Comparison of ENCODE assay signal across 19 cellular contexts in the genomic region with DNA sequence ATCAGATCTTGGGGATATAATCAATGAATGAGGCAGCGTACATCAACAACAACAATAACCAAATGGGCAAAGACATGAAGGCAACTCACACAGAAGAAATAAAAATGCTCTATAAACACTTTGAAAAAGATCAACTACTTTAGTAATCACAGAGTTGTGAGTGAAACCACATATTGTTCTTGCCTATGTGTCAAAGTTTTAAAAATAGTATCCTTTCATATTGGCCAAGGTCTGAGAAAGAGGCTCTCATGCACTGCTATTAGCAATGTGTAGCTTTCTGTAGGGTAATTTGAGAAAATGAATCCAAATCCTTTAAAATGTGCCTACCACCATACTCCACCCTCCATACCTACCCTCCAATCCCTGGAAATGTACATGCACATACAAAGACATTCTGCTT. TPM values are rescaled to one million over a fixed set of nuclear protein-coding genes. Genes with fewer than 3 reads are reported as not detected.
DNase-seq lines count a peak whose midpoint lies in the region; ATAC-seq, FAIRE-seq and TF ChIP-seq lines count a peak whose summit lies in the region.
"Had no signal": no experiment of that assay in that cellular context is flagged by ENCODE, and none has a peak within 500 bp of the region (broad histone marks: within the 10 kb centered on the region; RNA-seq: fewer than 3 reads in every experiment).

No MANE protein-coding gene starts in this region.

- H3K79me2 ChIP-seq in astrocyte (ENCODE audit: insufficient read depth, low read length): no peaks in the 10 kb centered on the region

- H2AFZ ChIP-seq in astrocyte (ENCODE audit: low read depth, low read length): no peak overlapping the region

- no peaks in the 10 kb centered on the region for H3K36me3 Mint-ChIP-seq in natural killer cell
- H3K36me3 Mint-ChIP-seq in natural killer cell treated with Interleukin-12 subunit alpha and Interleukin-12 subunit beta and Interleukin-15 and Interleukin-18, amount 100 ng/mL, for 72 hours: peaks cover 5% of the 10 kb centered on the region
- peaks cover under 1% of the 10 kb centered on the region for H3K36me3 Mint-ChIP-seq in astrocyte (ENCODE audit: low read depth, unreplicated experiment)

- ATAC-seq in natural killer cell (peak in 2 of 3 donors; percentile 41 to 48), HG02884 (IDR thresholded peaks at IDR 0.05; ENCODE audit: unreplicated experiment) (peak; percentile 43), upper lobe of left lung (ENCODE audit: low FRiP score in 2 of 2) (no peak), GM18517 (IDR thresholded peaks at IDR 0.05; ENCODE audit: unreplicated experiment) (no peak)
- ATAC-seq in natural killer cell treated with Interleukin-12 subunit alpha and Interleukin-12 subunit beta and Interleukin-15 and Interleukin-18, amount 100 ng/mL, for 72 hours: no peak
- ATAC-seq: A549 had no signal

- TF ChIP-seq CTCF in natural killer cell (IDR thresholded peaks at IDR 0.05): no peak
- TF ChIP-seq CTCF in astrocyte (IDR thresholded peaks at IDR 0.05; ENCODE audit: insufficient read depth, low read depth, low read length): no peak
- TF ChIP-seq CTCF in upper lobe of left lung (IDR thresholded peaks at IDR 0.05): no peak

- H3K27ac Mint-ChIP-seq in natural killer cell (peak overlapping the region; percentile 37 to 59), astrocyte (ENCODE audit: unreplicated experiment) (no peak overlapping the region)
- peak overlapping the region in 1 of 2 donors; percentile 1 for H3K27ac Mint-ChIP-seq in natural killer cell treated with Interleukin-12 subunit alpha and Interleukin-12 subunit beta and Interleukin-15 and Interleukin-18, amount 100 ng/mL, for 72 hours

- H3K36me3 ChIP-seq in astrocyte (ENCODE audit: insufficient read depth, low read length): peaks cover 3% of the 10 kb centered on the region
- peaks cover 0 to 4% (median 2%) of the 10 kb centered on the region in 4 donors for H3K36me3 ChIP-seq in upper lobe of left lung
- H3K36me3 ChIP-seq: ascending aorta, thoracic aorta had no signal

- H3K27ac ChIP-seq in astrocyte (ENCODE audit: low read depth, low read length) (no peak overlapping the region), upper lobe of left lung (no peak overlapping the region)
- H3K27ac ChIP-seq: ascending aorta, C4-2B, thoracic aorta had no signal

- H3K4me1 Mint-ChIP-seq in natural killer cell: peaks cover 31 to 33% of the 10 kb centered on the region in 2 donors
- H3K4me1 Mint-ChIP-seq in natural killer cell treated with Interleukin-12 subunit alpha and Interleukin-12 subunit beta and Interleukin-15 and Interleukin-18, amount 100 ng/mL, for 72 hours (ENCODE audit: low read depth in 2 of 2): peaks cover 15 to 28% of the 10 kb centered on the region in 2 donors
- H3K4me1 Mint-ChIP-seq in astrocyte (ENCODE audit: low read depth, unreplicated experiment): peaks cover 19% of the 10 kb centered on the region

- TF ChIP-seq POLR2A in upper lobe of left lung (IDR thresholded peaks at IDR 0.05): no peak

- H3K9me3 ChIP-seq in astrocyte (ENCODE audit: insufficient read depth, low read depth, low read length) (no peaks in the 10 kb centered on the region), upper lobe of left lung (no peaks in the 10 kb centered on the region)
- H3K9me3 ChIP-seq: A549, ascending aorta, thoracic aorta had no signal

- H3K27me3 Mint-ChIP-seq in natural killer cell (ENCODE audit: low read depth in 2 of 2): no peaks in the 10 kb centered on the region
- H3K27me3 Mint-ChIP-seq in natural killer cell treated with Interleukin-12 subunit alpha and Interleukin-12 subunit beta and Interleukin-15 and Interleukin-18, amount 100 ng/mL, for 72 hours: no peaks in the 10 kb centered on the region
- no peaks in the 10 kb centered on the region for H3K27me3 Mint-ChIP-seq in astrocyte (ENCODE audit: low read depth, unreplicated experiment)

- H3K27me3 ChIP-seq in astrocyte (ENCODE audit: insufficient read depth, low read length): no peaks in the 10 kb centered on the region
- H3K27me3 ChIP-seq in upper lobe of left lung: no peaks in the 10 kb centered on the region
- H3K27me3 ChIP-seq: ascending aorta had no signal

- no peak overlapping the region for H3K4me2 ChIP-seq in astrocyte (ENCODE audit: low read length)

- H3K4me3 Mint-ChIP-seq in natural killer cell: peak overlapping the region; percentile 0
- no peak overlapping the region for H3K4me3 Mint-ChIP-seq in natural killer cell treated with Interleukin-12 subunit alpha and Interleukin-12 subunit beta and Interleukin-15 and Interleukin-18, amount 100 ng/mL, for 72 hours
- H3K4me3 Mint-ChIP-seq in astrocyte (ENCODE audit: unreplicated experiment): no peak overlapping the region

- H4K20me1 ChIP-seq in astrocyte (ENCODE audit: insufficient read depth, low read length): no peaks in the 10 kb centered on the region

- TF ChIP-seq EP300 in upper lobe of left lung (IDR thresholded peaks at IDR 0.05): no peak

- H3K9me3 Mint-ChIP-seq in natural killer cell (no peaks in the 10 kb centered on the region), astrocyte (ENCODE audit: unreplicated experiment) (no peaks in the 10 kb centered on the region)
- no peaks in the 10 kb centered on the region for H3K9me3 Mint-ChIP-seq in natural killer cell treated with Interleukin-12 subunit alpha and Interleukin-12 subunit beta and Interleukin-15 and Interleukin-18, amount 100 ng/mL, for 72 hours

- DNase-seq in natural killer cell: no peak
- no peak for DNase-seq in natural killer cell treated with Interleukin-12 subunit alpha and Interleukin-12 subunit beta and Interleukin-15 and Interleukin-18, amount 100 ng/mL, for 72 hours (ENCODE audit: low spot score)
- DNase-seq in astrocyte (ENCODE audit: low read depth): no peak
- DNase-seq in upper lobe of left lung: no peak
- DNase-seq in HPDE6-E6E7 (ENCODE audit: extremely low spot score): no peak
- no peak for DNase-seq in NCI-H2081 treated with DMSO at 0.1 percent for 48 hours (lab: John Stamatoyannopoulos, UW)
- DNase-seq: activated naive CD4-positive, alpha-beta T cell treated with Interleukin-2 at 50 U/mL for 16 hours; activated T-cell treated with anti-CD3 and anti-CD28 coated beads for 4 hours; DMS153; NCI-H187; NCI-H510A treated with DMSO at 0.1 percent for 48 hours; SHP77 treated with DMSO at 0.1 percent for 48 hours; T-helper 1 cell had no signal

- peak; percentile 59 for FAIRE-seq in astrocyte (lab: Jason Lieb, UNC)
- FAIRE-seq: A549 had no signal

- WGBS in upper lobe of left lung, 2 donors: 90 to 100% methylated on average over 1 of the region's 1 CpG

- H3K4me1 ChIP-seq in astrocyte (ENCODE audit: insufficient read depth, low read length) (no peaks in the 10 kb centered on the region), upper lobe of left lung (peaks cover 4 to 17% (median 9%) of the 10 kb centered on the region in 4 donors)

- intact Hi-C loops in natural killer cell (cut with micrococcal nuclease): loop anchor here (2.0 kb wide), 1 partner anchor 47 kb away; no protein-coding TSS in a partner anchor

- H3K9ac ChIP-seq in astrocyte (ENCODE audit: low read length): no peak overlapping the region

- H3K4me3 ChIP-seq in astrocyte (ENCODE audit: insufficient read depth, low read depth, low read length): no peak overlapping the region
- no peak overlapping the region for H3K4me3 ChIP-seq in upper lobe of left lung
- H3K4me3 ChIP-seq: A549, ascending aorta, thoracic aorta had no signal

RNA-seq across cellular contexts. Expression of a gene that starts 25.0 kb away (rescaled TPM):
- total RNA-seq in natural killer cell (1 to 10 TPM; 4.7 to 9.7 (median 7.0) TPM), astrocyte (8.2 and 8.7 TPM in 2 replicates), upper lobe of left lung (10 to 100 TPM in 5 of 6 donors, 1 to 10 TPM in 1; 8.8 to 18.8 (median 15.1) TPM)
- total RNA-seq in natural killer cell treated with Interleukin-12 subunit alpha and Interleukin-12 subunit beta and Interleukin-15 and Interleukin-18, amount 100 ng/mL, for 72 hours: 10 to 100 TPM; 10.8 to 16.2 TPM

Comparison
In these comparisons a context has a peak if more than half of its experiments do, and no peak if none do; other contexts are left out.
1. ATAC-seq: peak in natural killer cell (2 of 3) and HG02884 (single experiment); none in natural killer cell treated with Interleukin-12 subunit alpha and Interleukin-12 subunit beta and Interleukin-15 and Interleukin-18, amount 100 ng/mL, for 72 hours (0 of 2), upper lobe of left lung (0 of 2) and GM18517 (single experiment).